19 cellular contexts compared by ENCODE assay signal in the genomic region with DNA sequence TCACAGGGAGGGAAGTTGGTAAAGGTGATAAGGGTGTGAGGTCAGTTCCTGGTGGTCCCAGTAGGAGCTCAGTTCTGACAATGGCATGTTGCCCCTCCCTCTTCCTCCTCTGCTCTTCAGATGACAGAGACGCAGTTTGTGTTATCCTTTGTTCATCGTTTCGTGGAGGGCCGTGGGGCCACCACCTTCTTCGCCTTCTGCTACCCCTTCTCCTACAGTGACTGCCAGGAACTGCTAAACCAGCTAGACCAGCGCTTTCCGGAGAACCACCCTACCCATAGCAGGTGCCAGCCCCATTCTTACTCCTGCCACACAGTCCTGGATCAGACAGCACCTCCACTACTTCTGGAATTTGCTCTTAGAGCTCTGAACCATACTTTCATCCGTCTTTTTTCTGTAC.
"Had no signal": no experiment of that assay in that cellular context is flagged by ENCODE, and none has a peak within 500 bp of the region (broad histone marks: within the 10 kb centered on the region; RNA-seq: fewer than 3 reads in every experiment).

No MANE protein-coding gene starts in this region.

- ATAC-seq: effector memory CD8-positive, alpha-beta T cell; gastrocnemius medialis; right cardiac atrium; stimulated activated naive CD8-positive, alpha-beta T cell treated with anti-CD3 and anti-CD28 coated beads, Interleukin-15, amount 100 ng/mL, for 72 hours; upper lobe of right lung had no signal

- DNase-seq: activated CD4-positive, alpha-beta T cell treated with anti-CD3 and anti-CD28 coated beads, Interleukin-2, amount 50 U/mL, for 48 hours; activated CD4-positive, CD25-positive, alpha-beta regulatory T cell treated with anti-CD3 and anti-CD28 coated beads, Interleukin-2, amount 50 U/mL, for 72 hours; activated effector memory CD4-positive, alpha-beta T cell treated with Interleukin-2 at 50 U/mL for 16 hours; activated naive CD8-positive, alpha-beta T cell treated with anti-CD3 and anti-CD28 coated beads, Interleukin-2, amount 10 ng/mL, durations not matched to agents 7 days and 5 days; activated T-cell treated with anti-CD3 and anti-CD28 coated beads, Interleukin-2, amount 50 U/mL, for 1 hour; anterior cingulate cortex; dermis blood vessel endothelial cell; effector memory CD8-positive, alpha-beta T cell; erythroblast; gastrocnemius medialis; occipital lobe; right cardiac atrium; small intestine; stimulated activated naive CD8-positive, alpha-beta T cell treated with anti-CD3 and anti-CD28 coated beads, Interleukin-15, amount 100 ng/mL, for 72 hours; T1000; testis; upper lobe of right lung had no signal

- H3K9me3 ChIP-seq: gastrocnemius medialis, prostate gland, testis, upper lobe of right lung had no signal

- H3K27me3 Mint-ChIP-seq: stimulated activated naive CD8-positive, alpha-beta T cell treated with anti-CD3 and anti-CD28 coated beads, Interleukin-15, amount 100 ng/mL, for 72 hours had no signal

- H3K27ac ChIP-seq: gastrocnemius medialis, prostate gland, testis, upper lobe of right lung had no signal

- H3K27me3 ChIP-seq: gastrocnemius medialis, testis, upper lobe of right lung had no signal

- H3K27ac Mint-ChIP-seq: activated naive CD8-positive, alpha-beta T cell treated with anti-CD3 and anti-CD28 coated beads, Interleukin-2, amount 10 ng/mL, durations not matched to agents 7 days and 5 days; effector memory CD8-positive, alpha-beta T cell had no signal

- H3K4me3 ChIP-seq: gastrocnemius medialis, lung, prostate gland, testis, upper lobe of right lung had no signal
